18 cellular contexts compared by ENCODE assay signal in the genomic region with DNA sequence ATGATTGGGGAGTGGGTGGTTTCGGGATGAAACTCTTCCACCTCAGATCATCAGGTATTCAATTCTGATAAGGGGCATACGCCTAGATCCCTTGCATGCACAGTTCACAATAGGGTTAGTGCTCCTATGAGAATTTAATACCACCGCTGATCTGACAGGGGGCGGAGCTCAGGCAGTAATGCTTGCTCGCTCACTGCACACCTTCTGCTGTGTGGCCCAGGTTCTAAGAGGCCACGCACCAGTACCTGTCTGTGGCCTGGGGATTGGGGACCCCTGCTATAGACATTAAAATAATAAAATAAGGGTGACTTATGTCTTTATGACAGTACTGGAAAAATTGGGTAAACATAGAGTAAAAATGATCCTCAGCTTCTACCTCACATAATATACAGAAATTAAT.
"Had no signal": no experiment of that assay in that cellular context is flagged by ENCODE, and none has a peak within 500 bp of the region (broad histone marks: within the 10 kb centered on the region; RNA-seq: fewer than 3 reads in every experiment).

No MANE protein-coding gene starts in this region.

- H3K4me1 Mint-ChIP-seq: IgD-negative memory B cell had no signal

- H3K27me3 Mint-ChIP-seq: IgD-negative memory B cell, T-cell had no signal

- H3K27ac ChIP-seq: RWPE1 had no signal

- H3K9me3 Mint-ChIP-seq: IgD-negative memory B cell; T-cell; T-helper 1 cell treated with Interleukin-12 subunit alpha and Interleukin-12 subunit beta and Interleukin-4 antibody, amounts not matched to agents 30 μg/mL and 1 μg/mL, for 36 hours had no signal

- H3K36me3 Mint-ChIP-seq: IgD-negative memory B cell, T-cell had no signal

- H3K4me3 Mint-ChIP-seq: IgD-negative memory B cell; T-cell; T-helper 1 cell treated with Interleukin-12 subunit alpha and Interleukin-12 subunit beta and Interleukin-4 antibody, amounts not matched to agents 30 μg/mL and 1 μg/mL, for 36 hours had no signal

- H3K27ac Mint-ChIP-seq: IgD-negative memory B cell; T-cell; T-helper 1 cell treated with Interleukin-12 subunit alpha and Interleukin-12 subunit beta and Interleukin-4 antibody, amounts not matched to agents 30 μg/mL and 1 μg/mL, for 36 hours had no signal

- DNase-seq: KBM-7, NCI-H1092, NCI-H1436, NCI-H187, NCI-H2029 treated with DMSO at 0.1 percent for 48 hours, NCI-H2107, NCI-H2171 treated with DMSO at 0.1 percent for 48 hours, NCI-H345, NCI-H524, NCI-H526 treated with DMSO at 0.1 percent for 48 hours, SHP77, SK-N-SH, SW 1271, T-cell had no signal

- ATAC-seq: HepG2, T-cell had no signal
